ENCODE assay signal across 8 cellular contexts in the genomic region with DNA sequence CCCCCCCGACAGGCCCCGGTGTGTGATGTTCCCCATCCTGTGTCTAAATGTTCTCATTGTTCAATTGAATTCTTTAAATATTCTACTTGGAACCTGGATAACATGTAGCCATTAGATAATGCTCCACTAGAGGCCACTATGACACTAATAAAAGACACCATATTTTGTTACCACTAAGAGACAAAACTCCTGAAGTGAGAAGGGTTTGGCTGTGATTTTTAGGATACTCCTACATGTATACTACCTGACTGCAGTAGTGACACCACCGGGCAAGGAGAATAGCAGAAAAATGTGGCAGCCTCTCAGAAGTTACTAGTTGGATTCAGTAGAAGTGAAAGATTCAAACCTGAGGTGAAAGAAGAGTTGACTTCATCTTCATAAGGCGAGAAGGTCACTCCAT. TPM values are rescaled to one million over a fixed set of nuclear protein-coding genes. Genes with fewer than 3 reads are reported as not detected.
A peak's percentile ranks its signal among the peaks of the same experiment; 100 is the strongest.
DNase-seq lines count a peak whose midpoint lies in the region; ATAC-seq and TF ChIP-seq lines count a peak whose summit lies in the region.

No MANE protein-coding gene starts in this region.

- TF ChIP-seq CTCF in HCT116 (IDR thresholded peaks at IDR 0.05 in 2 of 3, conservative IDR thresholded peaks at IDR 0.05 in 1 of 3; ENCODE audit: borderline replicate concordance in 1 of 3, insufficient read depth in 1 of 3, low read depth in 2 of 3, low read length in 2 of 3) (peak; percentile 49 to 63 (median 60); a peak in 5 of 6 replicates), breast epithelium (IDR thresholded peaks at IDR 0.05) (peak; percentile 11 to 49 (median 37))

- H3K27ac ChIP-seq in HCT116 (ENCODE audit: low read depth, low read length) (no peak overlapping the region), breast epithelium (no peak overlapping the region)

- no peaks in the 10 kb centered on the region for H3K9me3 ChIP-seq in HCT116 (ENCODE audit: control insufficient read depth in 1 of 2, insufficient read depth in 1 of 2, low read depth in 1 of 2, low read length in 2 of 2)
- no peaks in the 10 kb centered on the region for H3K9me3 ChIP-seq in breast epithelium

- no peak for TF ChIP-seq POLR2A in HCT116 (IDR thresholded peaks at IDR 0.05; ENCODE audit: borderline replicate concordance, extremely low read depth, insufficient read depth, insufficient read length)
- TF ChIP-seq POLR2A in breast epithelium (IDR thresholded peaks at IDR 0.05): no peak

- no peaks in the 10 kb centered on the region for H3K79me2 ChIP-seq in HCT116 (ENCODE audit: insufficient read depth, low read length)

- TF ChIP-seq RAD21 in HCT116 (IDR thresholded peaks at IDR 0.05; ENCODE audit: low read depth): peak; percentile 80

- no TSS peak for BruUV-seq in HCT116 (replicated peaks; lab: Mats Ljungman, UMichigan)

- peak; percentile 25 for DNase-seq in EL
- DNase-seq in HCT116 (ENCODE audit: low read depth, low spot score): peak; percentile 40
- DNase-seq in NCI-H460 (ENCODE audit: extremely low read depth, low read depth): peak; percentile 47
- no peak for DNase-seq in breast epithelium (ENCODE audit: low spot score in 2 of 2)
- no peak for DNase-seq in left lobe of liver (ENCODE audit: low spot score)
- DNase-seq in occipital lobe (lab: John Stamatoyannopoulos, UW): no peak

- ATAC-seq in HCT116: peak; percentile 84
- peak; percentile 79 for ATAC-seq in left lobe of liver
- ATAC-seq in GM18858 (IDR thresholded peaks at IDR 0.05; ENCODE audit: unreplicated experiment): no peak
- ATAC-seq in HG02759 (IDR thresholded peaks at IDR 0.05; ENCODE audit: unreplicated experiment): no peak

- intact Hi-C loops in HCT116 (cut with micrococcal nuclease) (loop anchor here (1.0 to 5.0 kb wide), 2 partner anchors 162 to 259 kb away; a partner anchor contains a TSS), breast epithelium (cut with DNase I; ENCODE audit: low total_unique reads) (no loop called here)

- H3K4me1 ChIP-seq in HCT116 (ENCODE audit: control insufficient read depth in 1 of 2, insufficient read depth in 2 of 2, low read length in 2 of 2) (no peaks in the 10 kb centered on the region), breast epithelium (no peaks in the 10 kb centered on the region)

- CTCF ChIA-PET in HCT116 (lab: Charles Lee): no interaction called here

- H3K4me2 ChIP-seq in HCT116 (ENCODE audit: low read length): no peak overlapping the region

- POLR2A ChIA-PET in HCT116 (lab: Charles Lee): no interaction called here

- H3K27me3 ChIP-seq in HCT116 (ENCODE audit: insufficient read depth, low read length) (no peaks in the 10 kb centered on the region), breast epithelium (no peaks in the 10 kb centered on the region)

- no peak overlapping the region for H3K9ac ChIP-seq in HCT116 (ENCODE audit: low read length)

- no peaks in the 10 kb centered on the region for H4K20me1 ChIP-seq in HCT116 (ENCODE audit: insufficient read depth)

- H3K4me3 ChIP-seq in HCT116 (replicated peaks in 1 of 2; ENCODE audit: low read depth in 1 of 2, low read length in 2 of 2) (no peak overlapping the region), breast epithelium (no peak overlapping the region)

- H2AFZ ChIP-seq in HCT116 (ENCODE audit: low read depth, low read length, poor library complexity, severe bottlenecking): no peak overlapping the region

- RAD21 ChIA-PET in HCT116 (lab: Charles Lee; ENCODE audit: low non-redundant PET in 1 of 2, low total read pairs in 2 of 2, uncharacterized antibody in 2 of 2, unreplicated experiment in 2 of 2): no interaction called here

- H3K9me2 ChIP-seq in HCT116 (ENCODE audit: insufficient read depth): no peaks in the 10 kb centered on the region

- no peaks in the 10 kb centered on the region for H3K36me3 ChIP-seq in HCT116 (ENCODE audit: control insufficient read depth in 1 of 2, insufficient read depth in 2 of 2, low read length in 2 of 2)
- no peaks in the 10 kb centered on the region for H3K36me3 ChIP-seq in breast epithelium

TF ChIP-seq in HCT116, 20 proteins besides CTCF, POLR2A, EP300 and RAD21:
- TF ChIP-seq EZH2phosphoT487 (IDR thresholded peaks at IDR 0.05; ENCODE audit: borderline replicate concordance) (no peak), CBX3 (IDR thresholded peaks at IDR 0.05; ENCODE audit: low read depth) (no peak), ELF1 (IDR thresholded peaks at IDR 0.05; ENCODE audit: borderline replicate concordance, low read depth) (no peak), JUND (IDR thresholded peaks at IDR 0.05) (no peak), SP1 (IDR thresholded peaks at IDR 0.05; ENCODE audit: low read depth) (no peak), CEBPB (IDR thresholded peaks at IDR 0.05; ENCODE audit: low read depth) (no peak), EZH2 (IDR thresholded peaks at IDR 0.05) (no peak), YY1 (IDR thresholded peaks at IDR 0.05; ENCODE audit: extremely low read depth, insufficient replicate concordance, low read depth, low read length) (no peak), ZFX (IDR thresholded peaks at IDR 0.05) (no peak), SRF (IDR thresholded peaks at IDR 0.05; ENCODE audit: low read depth) (no peak), SIN3A (IDR thresholded peaks at IDR 0.05; ENCODE audit: low read depth) (no peak), FOSL1 (IDR thresholded peaks at IDR 0.05; ENCODE audit: low read depth) (no peak), ZNF274 (IDR thresholded peaks at IDR 0.05; ENCODE audit: low read depth, low read length) (no peak), POLR2AphosphoS5 (IDR thresholded peaks at IDR 0.05; ENCODE audit: low read depth, low read length) (no peak)
- TF ChIP-seq, protein P1, sequence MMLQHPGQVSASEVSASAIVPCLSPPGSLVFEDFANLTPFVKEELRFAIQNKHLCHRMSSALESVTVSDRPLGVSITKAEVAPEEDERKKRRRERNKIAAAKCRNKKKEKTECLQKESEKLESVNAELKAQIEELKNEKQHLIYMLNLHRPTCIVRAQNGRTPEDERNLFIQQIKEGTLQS (IDR thresholded peaks at IDR 0.05): no peak
- TF ChIP-seq, protein P2, sequence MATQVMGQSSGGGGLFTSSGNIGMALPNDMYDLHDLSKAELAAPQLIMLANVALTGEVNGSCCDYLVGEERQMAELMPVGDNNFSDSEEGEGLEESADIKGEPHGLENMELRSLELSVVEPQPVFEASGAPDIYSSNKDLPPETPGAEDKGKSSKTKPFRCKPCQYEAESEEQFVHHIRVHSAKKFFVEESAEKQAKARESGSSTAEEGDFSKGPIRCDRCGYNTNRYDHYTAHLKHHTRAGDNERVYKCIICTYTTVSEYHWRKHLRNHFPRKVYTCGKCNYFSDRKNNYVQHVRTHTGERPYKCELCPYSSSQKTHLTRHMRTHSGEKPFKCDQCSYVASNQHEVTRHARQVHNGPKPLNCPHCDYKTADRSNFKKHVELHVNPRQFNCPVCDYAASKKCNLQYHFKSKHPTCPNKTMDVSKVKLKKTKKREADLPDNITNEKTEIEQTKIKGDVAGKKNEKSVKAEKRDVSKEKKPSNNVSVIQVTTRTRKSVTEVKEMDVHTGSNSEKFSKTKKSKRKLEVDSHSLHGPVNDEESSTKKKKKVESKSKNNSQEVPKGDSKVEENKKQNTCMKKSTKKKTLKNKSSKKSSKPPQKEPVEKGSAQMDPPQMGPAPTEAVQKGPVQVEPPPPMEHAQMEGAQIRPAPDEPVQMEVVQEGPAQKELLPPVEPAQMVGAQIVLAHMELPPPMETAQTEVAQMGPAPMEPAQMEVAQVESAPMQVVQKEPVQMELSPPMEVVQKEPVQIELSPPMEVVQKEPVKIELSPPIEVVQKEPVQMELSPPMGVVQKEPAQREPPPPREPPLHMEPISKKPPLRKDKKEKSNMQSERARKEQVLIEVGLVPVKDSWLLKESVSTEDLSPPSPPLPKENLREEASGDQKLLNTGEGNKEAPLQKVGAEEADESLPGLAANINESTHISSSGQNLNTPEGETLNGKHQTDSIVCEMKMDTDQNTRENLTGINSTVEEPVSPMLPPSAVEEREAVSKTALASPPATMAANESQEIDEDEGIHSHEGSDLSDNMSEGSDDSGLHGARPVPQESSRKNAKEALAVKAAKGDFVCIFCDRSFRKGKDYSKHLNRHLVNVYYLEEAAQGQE (IDR thresholded peaks at IDR 0.05; ENCODE audit: low read depth): no peak
- TF ChIP-seq, protein P3, sequence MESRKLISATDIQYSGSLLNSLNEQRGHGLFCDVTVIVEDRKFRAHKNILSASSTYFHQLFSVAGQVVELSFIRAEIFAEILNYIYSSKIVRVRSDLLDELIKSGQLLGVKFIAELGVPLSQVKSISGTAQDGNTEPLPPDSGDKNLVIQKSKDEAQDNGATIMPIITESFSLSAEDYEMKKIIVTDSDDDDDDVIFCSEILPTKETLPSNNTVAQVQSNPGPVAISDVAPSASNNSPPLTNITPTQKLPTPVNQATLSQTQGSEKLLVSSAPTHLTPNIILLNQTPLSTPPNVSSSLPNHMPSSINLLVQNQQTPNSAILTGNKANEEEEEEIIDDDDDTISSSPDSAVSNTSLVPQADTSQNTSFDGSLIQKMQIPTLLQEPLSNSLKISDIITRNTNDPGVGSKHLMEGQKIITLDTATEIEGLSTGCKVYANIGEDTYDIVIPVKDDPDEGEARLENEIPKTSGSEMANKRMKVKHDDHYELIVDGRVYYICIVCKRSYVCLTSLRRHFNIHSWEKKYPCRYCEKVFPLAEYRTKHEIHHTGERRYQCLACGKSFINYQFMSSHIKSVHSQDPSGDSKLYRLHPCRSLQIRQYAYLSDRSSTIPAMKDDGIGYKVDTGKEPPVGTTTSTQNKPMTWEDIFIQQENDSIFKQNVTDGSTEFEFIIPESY (IDR thresholded peaks at IDR 0.05; ENCODE audit: extremely low read depth, insufficient replicate concordance, low read length): no peak

RNA-seq across cellular contexts. Expression of a gene that starts 36.0 kb away (rescaled TPM):
- total RNA-seq in HCT116 (2021; ENCODE audit: unreplicated experiment): 0.37 TPM
- 0.05 and 0.07 TPM in 2 replicates for polyA plus RNA-seq in HCT116 (2012)
- not detected in 2 replicates for total RNA-seq in NCI-H460 (2014; rRNA removed; shearing (Covaris generic))
- polyA plus RNA-seq in NCI-H460 (2014; cell fraction: nucleus; rRNA removed): not detected in 2 replicates
- total RNA-seq in breast epithelium: 1 to 10 TPM in 2 of 3 donors, under 1 TPM in 1; 0.44 to 7.4 (median 1.3) TPM
- 174 TPM for total RNA-seq in left lobe of liver
- total RNA-seq in occipital lobe: under 0.01 TPM

Comparison
In these comparisons a context has a peak if more than half of its experiments do, and no peak if none do; other contexts are left out.
1. DNase-seq: peak in EL (single experiment), HCT116 (single experiment) and NCI-H460 (single experiment); none in breast epithelium (0 of 2), left lobe of liver (single experiment) and occipital lobe (single experiment).
2. ATAC-seq: peak in HCT116 (single experiment) and left lobe of liver (single experiment); none in GM18858 (single experiment) and HG02759 (single experiment).
3. RNA of a gene that starts 36.0 kb away (total RNA-seq): 174 TPM in left lobe of liver (single experiment); 0.44 to 7.4 TPM in breast epithelium, 0.37 TPM in HCT116 (single experiment), not detected in NCI-H460 and under 0.01 TPM in occipital lobe (single experiment); every median in the first group is over 10 times any median in the second.